In genomic region chr1:36346741-36347370, GRCh38 we compare ENCODE assay signal across 21 cellular contexts. TPM values are rescaled to one million over a fixed set of nuclear protein-coding genes. Genes with fewer than 3 reads are reported as not detected.
DNase-seq lines count a peak whose midpoint lies in the region; ATAC-seq, FAIRE-seq and TF ChIP-seq lines count a peak whose summit lies in the region.
"Had no signal": no experiment of that assay in that cellular context is flagged by ENCODE, and none has a peak within 500 bp of the region (broad histone marks: within the 10 kb centered on the region; RNA-seq: fewer than 3 reads in every experiment).

No MANE protein-coding gene starts in this region.

- H3K27me3 ChIP-seq in IMR-90 (ENCODE audit: control insufficient read depth, insufficient read depth, low read length) (no peaks in the 10 kb centered on the region), neuronal stem cell (ENCODE audit: control insufficient read depth in 3 of 3, insufficient read depth in 3 of 3, low read depth in 1 of 3, low read length in 3 of 3) (no peaks in the 10 kb centered on the region)

- no TSS peak for BruUV-seq in IMR-90 (replicated peaks; lab: Mats Ljungman, UMichigan)

- H3K4me1 Mint-ChIP-seq in activated T-cell treated with anti-CD3 and anti-CD28 coated beads, Interleukin-2, amount 50 U/mL, for 72 hours (ENCODE audit: low read depth), result peaks cover 17% of the 10 kb centered on the region
- H3K4me1 Mint-ChIP-seq in stimulated activated effector memory CD8-positive, alpha-beta T cell treated with anti-CD3 and anti-CD28 coated beads, Interleukin-12 subunit alpha, Interleukin-12 subunit beta, amount 100 ng/mL, for 72 hours, result peaks cover 14% of the 10 kb centered on the region

- H3K4me1 ChIP-seq in IMR-90 (ENCODE audit: control insufficient read depth, insufficient read depth, low read length) (peaks cover 38% of the 10 kb centered on the region), neuronal stem cell (ENCODE audit: control insufficient read depth in 2 of 2, insufficient read depth in 1 of 2, low read depth in 1 of 2, low read length in 2 of 2) (peaks cover 14 to 18% of the 10 kb centered on the region in 2 donors)

- H3K4me2 ChIP-seq in IMR-90 (ENCODE audit: low read depth, low read length) (no peak overlapping the region), neuronal stem cell (ENCODE audit: insufficient read depth, low read length, poor library complexity, severe bottlenecking) (no peak overlapping the region)
- H3K4me2 ChIP-seq: A549, GM23338 had no signal

- H3K9me3 ChIP-seq in IMR-90 (ENCODE audit: control insufficient read depth, insufficient read depth, low read length) (no peaks in the 10 kb centered on the region), neuronal stem cell (replicated peaks in 1 of 2; ENCODE audit: control insufficient read depth in 2 of 2, insufficient read depth in 1 of 2, low read depth in 1 of 2, low read length in 2 of 2) (peaks cover 0 to 1% of the 10 kb centered on the region in 2 donors)
- H3K9me3 ChIP-seq: A549 had no signal

- H2BK120ac ChIP-seq in IMR-90 (ENCODE audit: low read depth, low read length), result no peak overlapping the region
- H2BK120ac ChIP-seq in neuronal stem cell (ENCODE audit: low read depth, low read length), result no peak overlapping the region

- no peak overlapping the region for H3K23ac ChIP-seq in IMR-90 (ENCODE audit: low read depth, low read length)
- H3K23ac ChIP-seq in neuronal stem cell (ENCODE audit: low read depth, low read length, poor library complexity), result no peak overlapping the region

- FAIRE-seq in urothelium cell line (lab: Jason Lieb, UNC), result no peak
- FAIRE-seq: A549, D721Med, GM12892, GM18507 had no signal

- H3K9me1 ChIP-seq in IMR-90 (ENCODE audit: insufficient read depth, low read length), result peaks cover 28% of the 10 kb centered on the region

- CTCF ChIA-PET in IMR-90 (lab: Yijun Ruan, JAX), result no interaction called here

- H2AFZ ChIP-seq in IMR-90 (replicated peaks; ENCODE audit: low read length, poor library complexity) (no peak overlapping the region), neuronal stem cell (ENCODE audit: low read length) (no peak overlapping the region)
- H2AFZ ChIP-seq: GM23338 had no signal

- H2BK5ac ChIP-seq in IMR-90 (ENCODE audit: low read depth, low read length, poor library complexity, severe bottlenecking) (no peak overlapping the region), neuronal stem cell (ENCODE audit: low read length) (peak overlapping the region; percentile 68)

- peaks cover 0 to 7% of the 10 kb centered on the region in 2 donors for H3K36me3 Mint-ChIP-seq in activated T-cell treated with anti-CD3 and anti-CD28 coated beads, Interleukin-2, amount 50 U/mL, for 72 hours (ENCODE audit: insufficient read depth in 2 of 2)
- peaks cover 57% of the 10 kb centered on the region for H3K36me3 Mint-ChIP-seq in stimulated activated effector memory CD8-positive, alpha-beta T cell treated with anti-CD3 and anti-CD28 coated beads, Interleukin-12 subunit alpha, Interleukin-12 subunit beta, amount 100 ng/mL, for 72 hours

- H3K79me1 ChIP-seq in IMR-90 (ENCODE audit: low read depth in 1 of 2, low read length in 2 of 2) (peaks cover 13 to 65% of the 10 kb centered on the region in 2 experiments; a peak in 3 of 4 replicates), neuronal stem cell (ENCODE audit: low read depth, low read length) (peaks cover 2% of the 10 kb centered on the region)

- in situ Hi-C loops in IMR-90 (cut with MboI; ENCODE audit: low sequenced_read_pairs), result no loop called here

- H2BK15ac ChIP-seq in IMR-90 (ENCODE audit: low read depth, low read length) (no peak overlapping the region), neuronal stem cell (ENCODE audit: low read length) (no peak overlapping the region)

- H2BK12ac ChIP-seq in neuronal stem cell (ENCODE audit: low read length), result no peak overlapping the region

- H3K27ac ChIP-seq in IMR-90 (ENCODE audit: insufficient read depth, low read length), result no peak overlapping the region
- no peak overlapping the region for H3K27ac ChIP-seq in neuronal stem cell (replicated peaks; ENCODE audit: low read length)

- peak overlapping the region; percentile 28 for H3K27ac Mint-ChIP-seq in activated T-cell treated with anti-CD3 and anti-CD28 coated beads, Interleukin-2, amount 50 U/mL, for 72 hours
- H3K27ac Mint-ChIP-seq in stimulated activated effector memory CD8-positive, alpha-beta T cell treated with anti-CD3 and anti-CD28 coated beads, Interleukin-12 subunit alpha, Interleukin-12 subunit beta, amount 100 ng/mL, for 72 hours, result peak overlapping the region; percentile 40
- H3K27ac Mint-ChIP-seq: GM23338 had no signal

- no peak overlapping the region for H2BK20ac ChIP-seq in IMR-90 (ENCODE audit: low read depth, low read length)

- H3K56ac ChIP-seq in IMR-90 (ENCODE audit: extremely low read depth, insufficient read depth, low read length), result no peak overlapping the region

- WGBS in IMR-90 (ENCODE audit: extremely low coverage in 2 of 2, insufficient read length in 1 of 2), 2 experiments, result 100% methylated on average over 2 of the region's 8 CpGs; no CpG with 5 or more reads in 1 of the 2 experiments
- no CpG with 5 or more reads among the region's 8 CpGs for WGBS in neuronal stem cell (ENCODE audit: extremely low coverage in 2 of 2, insufficient read length in 2 of 2, insufficient replicate concordance in 1 of 2), 2 donors

- no peak for TF ChIP-seq RAD21 in IMR-90 (IDR thresholded peaks at IDR 0.05; ENCODE audit: low read length)

- TF ChIP-seq CTCF in IMR-90 (conservative IDR thresholded peaks at IDR 0.05; ENCODE audit: low read depth, low read length), result no peak

- no peak overlapping the region for H3K4me3 Mint-ChIP-seq in activated T-cell treated with anti-CD3 and anti-CD28 coated beads, Interleukin-2, amount 50 U/mL, for 72 hours
- no peak overlapping the region for H3K4me3 Mint-ChIP-seq in stimulated activated effector memory CD8-positive, alpha-beta T cell treated with anti-CD3 and anti-CD28 coated beads, Interleukin-12 subunit alpha, Interleukin-12 subunit beta, amount 100 ng/mL, for 72 hours
- H3K4me3 Mint-ChIP-seq: CD4-positive, alpha-beta memory T cell; GM23338 had no signal

- H2AK5ac ChIP-seq in IMR-90 (ENCODE audit: low read depth, low read length) (no peak overlapping the region), neuronal stem cell (ENCODE audit: low read depth, low read length) (no peak overlapping the region)

- H3K18ac ChIP-seq in IMR-90 (ENCODE audit: low read depth, low read length), result no peak overlapping the region
- no peak overlapping the region for H3K18ac ChIP-seq in neuronal stem cell (ENCODE audit: low read length)

- H3K4me3 ChIP-seq in IMR-90 (ENCODE audit: insufficient read depth, low read depth, low read length) (no peak overlapping the region), neuronal stem cell (ENCODE audit: low read length in 2 of 2) (no peak overlapping the region)
- H3K4me3 ChIP-seq: A549, GM23338 had no signal

- H4K20me1 ChIP-seq in IMR-90 (ENCODE audit: insufficient read depth, low read length), result no peaks in the 10 kb centered on the region

- intact Hi-C loops in IMR-90 (cut with micrococcal nuclease), result no loop called here

- no peak overlapping the region for H3K4ac ChIP-seq in IMR-90 (ENCODE audit: low read depth, low read length)
- H3K4ac ChIP-seq in neuronal stem cell (ENCODE audit: low read length), result no peak overlapping the region

- H3K14ac ChIP-seq in IMR-90 (replicated peaks; ENCODE audit: low read depth, low read length) (no peak overlapping the region), neuronal stem cell (ENCODE audit: low read length) (no peak overlapping the region)

- POLR2A ChIA-PET in IMR-90 (lab: Charles Lee; ENCODE audit: unreplicated experiment), result no interaction called here

- H3K9ac ChIP-seq in IMR-90 (ENCODE audit: low read depth, low read length) (no peak overlapping the region), neuronal stem cell (ENCODE audit: low read depth, low read length, poor library complexity) (no peak overlapping the region)

- dilution Hi-C loops in IMR-90 (cut with HindIII; ENCODE audit: low sequenced_read_pairs, unreplicated experiment), result no loop called here

- H3K36me3 ChIP-seq in IMR-90 (ENCODE audit: control insufficient read depth, insufficient read depth, low read length) (peaks cover 58% of the 10 kb centered on the region), neuronal stem cell (replicated peaks in 1 of 2; ENCODE audit: control insufficient read depth in 2 of 2, insufficient read depth in 2 of 2, low read length in 2 of 2) (peaks cover 50 to 72% of the 10 kb centered on the region in 2 donors)

- H4K8ac ChIP-seq in IMR-90 (ENCODE audit: low read depth in 2 of 2, low read length in 2 of 2), result no peak overlapping the region
- H4K8ac ChIP-seq in neuronal stem cell (ENCODE audit: low read depth, low read length), result no peak overlapping the region

- TF ChIP-seq POLR2A in IMR-90 (IDR thresholded peaks at IDR 0.05; ENCODE audit: low read depth, low read length), result no peak

- H4K91ac ChIP-seq in IMR-90 (ENCODE audit: insufficient read depth, low read depth, low read length) (no peak overlapping the region), neuronal stem cell (ENCODE audit: low read depth, low read length, poor library complexity) (no peak overlapping the region)

- no peak for ATAC-seq in activated T-cell treated with anti-CD3 and anti-CD28 coated beads, Interleukin-2, amount 50 U/mL, for 72 hours (replicated peaks in 1 of 2)
- no peak for ATAC-seq in IMR-90 (ENCODE audit: low read depth)
- no peak for ATAC-seq in stimulated activated effector memory CD8-positive, alpha-beta T cell treated with anti-CD3 and anti-CD28 coated beads, Interleukin-12 subunit alpha, Interleukin-12 subunit beta, amount 100 ng/mL, for 72 hours
- ATAC-seq: A549, GM23338 had no signal

- no peak overlapping the region for H4K5ac ChIP-seq in IMR-90 (ENCODE audit: low read depth, low read length)

- peak overlapping the region; percentile 21 for H2AK9ac ChIP-seq in IMR-90 (replicated peaks; ENCODE audit: low read depth, low read length, poor library complexity)

- no peak for DNase-seq in activated T-cell treated with anti-CD3 and anti-CD28 coated beads, Interleukin-2, amount 50 U/mL, for 72 hours
- DNase-seq in activated T-cell treated with anti-CD3 and anti-CD28 coated beads for 4 hours (no peak), IMR-90 (no peak), neuronal stem cell (ENCODE audit: low spot score) (no peak), MV-4-11 (lab: John Stamatoyannopoulos, UW) (no peak), urothelium cell line (ENCODE audit: low spot score) (no peak)
- DNase-seq in stimulated activated effector memory CD8-positive, alpha-beta T cell treated with anti-CD3 and anti-CD28 coated beads, Interleukin-12 subunit alpha, Interleukin-12 subunit beta, amount 100 ng/mL, for 72 hours (ENCODE audit: low spot score in 2 of 2), result no peak
- DNase-seq: CD4-positive, alpha-beta memory T cell; HCEC 1CT; MM.1S; NCI-H1105; NCI-H187; NCI-H2107; NCI-H226; NCI-H524; SHP77 treated with DMSO at 0.1 percent for 48 hours had no signal

- no peaks in the 10 kb centered on the region for H3K27me3 Mint-ChIP-seq in activated T-cell treated with anti-CD3 and anti-CD28 coated beads, Interleukin-2, amount 50 U/mL, for 72 hours (ENCODE audit: low read depth)
- H3K27me3 Mint-ChIP-seq: CD4-positive, alpha-beta memory T cell had no signal

- H3K9me3 Mint-ChIP-seq in activated T-cell treated with anti-CD3 and anti-CD28 coated beads, Interleukin-2, amount 50 U/mL, for 72 hours, result no peaks in the 10 kb centered on the region
- no peaks in the 10 kb centered on the region for H3K9me3 Mint-ChIP-seq in stimulated activated effector memory CD8-positive, alpha-beta T cell treated with anti-CD3 and anti-CD28 coated beads, Interleukin-12 subunit alpha, Interleukin-12 subunit beta, amount 100 ng/mL, for 72 hours
- H3K9me3 Mint-ChIP-seq: CD4-positive, alpha-beta memory T cell; GM23338 had no signal

RNA-seq across cellular contexts. Expression of gene EVA1B, which starts 23.4 kb away (rescaled TPM):
- 1 to 10 TPM; 8.0 to 9.4 TPM for total RNA-seq in activated T-cell treated with anti-CD3 and anti-CD28 coated beads, Interleukin-2, amount 50 U/mL, for 72 hours
- 49.8 and 63.3 TPM in 2 replicates for total RNA-seq in IMR-90 (2012; rRNA removed)
- 64.6 and 147 TPM in 2 replicates for polyA plus RNA-seq in IMR-90 (2012; rRNA removed)
- 167 and 245 TPM in 2 replicates for polyA plus RNA-seq in IMR-90 (2012; cell fraction: cytosol; rRNA removed)
- 42.8 and 99.5 TPM in 2 replicates for polyA plus RNA-seq in IMR-90 (2012; cell fraction: nucleus; rRNA removed; ENCODE audit: low replicate concordance)
- polyA plus RNA-seq in neuronal stem cell (2013, experiment 1 of 2), result 26.4 TPM
- polyA plus RNA-seq in neuronal stem cell (2013, experiment 2 of 2), result 25.2 TPM

RNA-seq across cellular contexts. Expression of gene STK40, which starts 38.9 kb away (rescaled TPM):
- total RNA-seq in activated T-cell treated with anti-CD3 and anti-CD28 coated beads, Interleukin-2, amount 50 U/mL, for 72 hours, result 10 to 100 TPM; 56.1 to 63.5 TPM
- total RNA-seq in IMR-90 (2012; rRNA removed), result 13.9 and 16.0 TPM in 2 replicates
- polyA plus RNA-seq in IMR-90 (2012; rRNA removed), result 29.9 and 30.6 TPM in 2 replicates
- 19.7 and 29.3 TPM in 2 replicates for polyA plus RNA-seq in IMR-90 (2012; cell fraction: cytosol; rRNA removed)
- polyA plus RNA-seq in IMR-90 (2012; cell fraction: nucleus; rRNA removed; ENCODE audit: low replicate concordance), result 49.8 and 78.6 TPM in 2 replicates
- 49.4 TPM for polyA plus RNA-seq in neuronal stem cell (2013, experiment 1 of 2)
- polyA plus RNA-seq in neuronal stem cell (2013, experiment 2 of 2), result 50.2 TPM

RNA-seq across cellular contexts. Expression of gene SH3D21, which starts 40.7 kb away (rescaled TPM):
- total RNA-seq in activated T-cell treated with anti-CD3 and anti-CD28 coated beads, Interleukin-2, amount 50 U/mL, for 72 hours, result 10 to 100 TPM in 1 of 2 donors, 1 to 10 TPM in 1; 8.1 to 16.3 TPM
- total RNA-seq in IMR-90 (2012; rRNA removed), result 1.8 and 1.9 TPM in 2 replicates
- 11.0 and 11.9 TPM in 2 replicates for polyA plus RNA-seq in IMR-90 (2012; rRNA removed)
- 2.6 and 2.9 TPM in 2 replicates for polyA plus RNA-seq in IMR-90 (2012; cell fraction: cytosol; rRNA removed)
- 65.3 and 92.1 TPM in 2 replicates for polyA plus RNA-seq in IMR-90 (2012; cell fraction: nucleus; rRNA removed; ENCODE audit: low replicate concordance)
- polyA plus RNA-seq in neuronal stem cell (2013, experiment 1 of 2), result 3.3 TPM
- 3.3 TPM for polyA plus RNA-seq in neuronal stem cell (2013, experiment 2 of 2)
- polyA plus RNA-seq: CD4-positive, alpha-beta memory T cell had no signal

RNA-seq across cellular contexts. Expression of gene LSM10, which starts 50.9 kb away (rescaled TPM):
- total RNA-seq in activated T-cell treated with anti-CD3 and anti-CD28 coated beads, Interleukin-2, amount 50 U/mL, for 72 hours, result 10 to 100 TPM; 56.5 to 66.2 TPM
- total RNA-seq in IMR-90 (2012; rRNA removed), result 10.3 and 11.7 TPM in 2 replicates
- 78.9 and 94.1 TPM in 2 replicates for polyA plus RNA-seq in IMR-90 (2012; rRNA removed)
- 66.7 and 93.2 TPM in 2 replicates for polyA plus RNA-seq in IMR-90 (2012; cell fraction: cytosol; rRNA removed)
- polyA plus RNA-seq in IMR-90 (2012; cell fraction: nucleus; rRNA removed; ENCODE audit: low replicate concordance), result 24.5 and 29.7 TPM in 2 replicates
- polyA plus RNA-seq in neuronal stem cell (2013, experiment 1 of 2), result 46.9 TPM
- 46.5 TPM for polyA plus RNA-seq in neuronal stem cell (2013, experiment 2 of 2)
